ENCODE assay signal across 17 cellular contexts in genomic region chr2:109018452-109018851, GRCh38. TPM values are rescaled to one million over a fixed set of nuclear protein-coding genes. Genes with fewer than 3 reads are reported as not detected.
A peak's percentile ranks its signal among the peaks of the same experiment; 100 is the strongest.
DNase-seq lines count a peak whose midpoint lies in the region; ATAC-seq, FAIRE-seq and TF ChIP-seq lines count a peak whose summit lies in the region.
"Had no signal": no experiment of that assay in that cellular context is flagged by ENCODE, and none has a peak within 500 bp of the region (broad histone marks: within the 10 kb centered on the region; RNA-seq: fewer than 3 reads in every experiment).

No MANE protein-coding gene starts in this region.

- no peak for TF ChIP-seq RAD21 in HepG2 (CRISPR knock-in tag; IDR thresholded peaks at IDR 0.05)

- H3K36me3 ChIP-seq in HepG2 (replicated peaks in 1 of 2; ENCODE audit: control insufficient read depth in 1 of 2, insufficient read depth in 2 of 2, low read length in 2 of 2) (no peaks in the 10 kb centered on the region), neuronal stem cell (replicated peaks in 1 of 2; ENCODE audit: control insufficient read depth in 2 of 2, insufficient read depth in 2 of 2, low read length in 2 of 2) (no peaks in the 10 kb centered on the region)
- H3K36me3 ChIP-seq: BLaER1 had no signal

- H3K14ac ChIP-seq in neuronal stem cell (ENCODE audit: low read length), result peak overlapping the region; percentile 49

- H2BK15ac ChIP-seq in neuronal stem cell (ENCODE audit: low read length), result peak overlapping the region; percentile 46

- H3K27ac ChIP-seq in HepG2 (ENCODE audit: extremely low read length, insufficient read depth, low read length) (no peak overlapping the region), neuronal stem cell (replicated peaks; ENCODE audit: low read length) (no peak overlapping the region)
- H3K27ac ChIP-seq: BLaER1 had no signal

- no peak for TF ChIP-seq POLR2A in HepG2 (IDR thresholded peaks at IDR 0.05; ENCODE audit: insufficient read depth in 1 of 2, low read depth in 2 of 2, low read length in 2 of 2)

- TF ChIP-seq CTCF in HepG2 (CRISPR knock-in tag; IDR thresholded peaks at IDR 0.05), result no peak
- TF ChIP-seq CTCF in omental fat pad (IDR thresholded peaks at IDR 0.05), result no peak

- no peak for ATAC-seq in HepG2
- no peak for ATAC-seq in omental fat pad (ENCODE audit: low FRiP score)
- no peak for ATAC-seq in GM21447 (IDR thresholded peaks at IDR 0.05; ENCODE audit: unreplicated experiment)

- H2BK12ac ChIP-seq in neuronal stem cell (ENCODE audit: low read length), result no peak overlapping the region

- H3K23ac ChIP-seq in neuronal stem cell (ENCODE audit: low read depth, low read length, poor library complexity), result no peak overlapping the region

- H3K9ac ChIP-seq in HepG2 (ENCODE audit: insufficient read depth, low read depth, low read length) (no peak overlapping the region), neuronal stem cell (ENCODE audit: low read depth, low read length, poor library complexity) (no peak overlapping the region)
- H3K9ac ChIP-seq: BLaER1 had no signal

- no peaks in the 10 kb centered on the region for H3K9me3 ChIP-seq in HepG2 (ENCODE audit: low read length)
- peaks cover 0 to 1% of the 10 kb centered on the region in 2 donors for H3K9me3 ChIP-seq in neuronal stem cell (replicated peaks in 1 of 2; ENCODE audit: control insufficient read depth in 2 of 2, insufficient read depth in 1 of 2, low read depth in 1 of 2, low read length in 2 of 2)
- H3K9me3 ChIP-seq: BLaER1, Caco-2 had no signal

- BruUV-seq in HepG2 (replicated peaks; lab: Mats Ljungman, UMichigan), result no TSS peak

- H2AK5ac ChIP-seq in neuronal stem cell (ENCODE audit: low read depth, low read length), result peak overlapping the region; percentile 34

- peak overlapping the region; percentile 15 for H3K18ac ChIP-seq in neuronal stem cell (ENCODE audit: low read length)

- H4K8ac ChIP-seq in neuronal stem cell (ENCODE audit: low read depth, low read length), result no peak overlapping the region

- no peak for FAIRE-seq in HepG2 (lab: Jason Lieb, UNC)
- FAIRE-seq: GM12892, H54, HTR-8/SVneo had no signal

- peak overlapping the region; percentile 53 for H3K27ac Mint-ChIP-seq in activated naive CD4-positive, alpha-beta T cell treated with anti-CD3 and anti-CD28 coated beads, Interleukin-2, amount 50 U/mL, for 24 hours

- H4K91ac ChIP-seq in neuronal stem cell (ENCODE audit: low read depth, low read length, poor library complexity), result peak overlapping the region; percentile 38

- no peaks in the 10 kb centered on the region for H3K79me2 ChIP-seq in HepG2 (ENCODE audit: insufficient read depth, low read length)

- no peaks in the 10 kb centered on the region for H3K27me3 Mint-ChIP-seq in activated naive CD4-positive, alpha-beta T cell treated with anti-CD3 and anti-CD28 coated beads, Interleukin-2, amount 50 U/mL, for 24 hours

- peak overlapping the region; percentile 51 for H2BK120ac ChIP-seq in neuronal stem cell (ENCODE audit: low read depth, low read length)

- WGBS in HepG2 (ENCODE audit: low lambda C conversion rate), result 75% methylated on average over 5 of the region's 5 CpGs
- no CpG with 5 or more reads among the region's 5 CpGs for WGBS in neuronal stem cell (ENCODE audit: extremely low coverage in 2 of 2, insufficient read length in 2 of 2, insufficient replicate concordance in 1 of 2), 2 donors

- POLR2A ChIA-PET in HepG2 (lab: Yijun Ruan, JAX), result no interaction called here

- no peak overlapping the region for H3K4ac ChIP-seq in neuronal stem cell (ENCODE audit: low read length)

- peaks cover 25% of the 10 kb centered on the region for H3K4me1 Mint-ChIP-seq in activated naive CD4-positive, alpha-beta T cell treated with anti-CD3 and anti-CD28 coated beads, Interleukin-2, amount 50 U/mL, for 24 hours

- DNase-seq in activated naive CD4-positive, alpha-beta T cell (lab: John Stamatoyannopoulos, UW), result no peak
- DNase-seq in HepG2 (ENCODE audit: low spot score) (no peak), neuronal stem cell (ENCODE audit: low spot score) (no peak), omental fat pad (ENCODE audit: low spot score) (no peak), cortex of kidney (lab: John Stamatoyannopoulos, UW) (no peak)
- DNase-seq: 8988T; AML-193; CD8-positive, alpha-beta memory T cell; DND-41; GDM1 had no signal

- H2BK5ac ChIP-seq in neuronal stem cell (ENCODE audit: low read length), result no peak overlapping the region

- H3K4me3 Mint-ChIP-seq in activated naive CD4-positive, alpha-beta T cell treated with anti-CD3 and anti-CD28 coated beads, Interleukin-2, amount 50 U/mL, for 24 hours, result no peak overlapping the region
- H3K4me3 Mint-ChIP-seq: CD8-positive, alpha-beta memory T cell had no signal

- TF ChIP-seq EP300 in HepG2 (IDR thresholded peaks at IDR 0.05; ENCODE audit: low read depth in 2 of 2, low read length in 2 of 2) (no peak), HepG2 (CRISPR knock-in tag; IDR thresholded peaks at IDR 0.05; ENCODE audit: borderline replicate concordance) (no peak)

- H3K4me2 ChIP-seq in HepG2 (ENCODE audit: low read depth, low read length) (no peak overlapping the region), neuronal stem cell (ENCODE audit: insufficient read depth, low read length, poor library complexity, severe bottlenecking) (no peak overlapping the region)
- H3K4me2 ChIP-seq: BLaER1 had no signal

- H2AFZ ChIP-seq in HepG2 (ENCODE audit: low read length) (no peak overlapping the region), neuronal stem cell (ENCODE audit: low read length) (no peak overlapping the region)

- H3K4me1 ChIP-seq in HepG2 (ENCODE audit: insufficient read depth, low read length), result peaks cover 71% of the 10 kb centered on the region
- peaks cover 11 to 18% of the 10 kb centered on the region in 2 donors for H3K4me1 ChIP-seq in neuronal stem cell (ENCODE audit: control insufficient read depth in 2 of 2, insufficient read depth in 1 of 2, low read depth in 1 of 2, low read length in 2 of 2)
- H3K4me1 ChIP-seq: BLaER1 had no signal

- intact Hi-C loops in HepG2 (cut with micrococcal nuclease; ENCODE audit: unreplicated experiment), result no loop called here

- no peaks in the 10 kb centered on the region; a peak in 1 of 5 replicates for H3K27me3 ChIP-seq in HepG2 (ENCODE audit: control insufficient read depth in 1 of 2, insufficient read depth in 2 of 2, low read length in 2 of 2)
- H3K27me3 ChIP-seq in neuronal stem cell (ENCODE audit: control insufficient read depth in 3 of 3, insufficient read depth in 3 of 3, low read depth in 1 of 3, low read length in 3 of 3), result peaks cover 0 to 22% (median 11%) of the 10 kb centered on the region in 3 experiments
- H3K27me3 ChIP-seq: BLaER1 had no signal

- CTCF ChIA-PET in HepG2 (lab: Yijun Ruan, JAX; ENCODE audit: low intra/inter-chr PET ratio, low total read pairs), result no interaction called here

- H3K79me1 ChIP-seq in neuronal stem cell (ENCODE audit: low read depth, low read length), result no peaks in the 10 kb centered on the region

- H3K4me3 ChIP-seq in HepG2 (replicated peaks in 1 of 3; ENCODE audit: insufficient read depth in 1 of 3, low read depth in 2 of 3, low read length in 3 of 3) (no peak overlapping the region), neuronal stem cell (ENCODE audit: low read length in 2 of 2) (no peak overlapping the region)
- H3K4me3 ChIP-seq: BLaER1 had no signal

- H3K36me3 Mint-ChIP-seq in activated naive CD4-positive, alpha-beta T cell treated with anti-CD3 and anti-CD28 coated beads, Interleukin-2, amount 50 U/mL, for 24 hours, result no peaks in the 10 kb centered on the region
- H3K36me3 Mint-ChIP-seq: CD8-positive, alpha-beta memory T cell had no signal

- H4K20me1 ChIP-seq in HepG2 (ENCODE audit: insufficient read depth, low read length), result no peaks in the 10 kb centered on the region
- H4K20me1 ChIP-seq: BLaER1 had no signal

- no peaks in the 10 kb centered on the region for H3K9me3 Mint-ChIP-seq in activated naive CD4-positive, alpha-beta T cell treated with anti-CD3 and anti-CD28 coated beads, Interleukin-2, amount 50 U/mL, for 24 hours
- H3K9me3 Mint-ChIP-seq: CD8-positive, alpha-beta memory T cell had no signal

- in situ Hi-C loops in HepG2 (cut with HindIII; ENCODE audit: extremely low pct_ligation_motif_present, low pct_unique_long_range_greater_than_20kb), result no loop called here

TF ChIP-seq in HepG2, 621 proteins besides CTCF, POLR2A, EP300 and RAD21:
- no peak for TF ChIP-seq SOX13 (IDR thresholded peaks at IDR 0.05)
- no peak for TF ChIP-seq SOX13 (CRISPR knock-in tag; conservative IDR thresholded peaks at IDR 0.05 in 1 of 2, IDR thresholded peaks at IDR 0.05 in 1 of 2)
- TF ChIP-seq ZMYM3 (CRISPR knock-in tag; IDR thresholded peaks at IDR 0.05), result peak; percentile 52; the same call in 1 of the 2 replicates

RNA-seq across cellular contexts. Expression of gene EDAR, which starts 29.4 kb away (rescaled TPM):
- total RNA-seq in HepG2 (2016; rRNA removed; fragmentation: Illumina TruSeq; extraction: Trizol), result not detected in 2 replicates
- not detected in 2 replicates for total RNA-seq in HepG2 (2016; cell fraction: cytosol; rRNA removed; fragmentation: Illumina TruSeq; extraction: Trizol; ENCODE audit: low read depth)
- total RNA-seq in HepG2 (2016; cell fraction: insoluble cytoplasmic fraction; rRNA removed; fragmentation: Illumina TruSeq; extraction: Trizol), result not detected in 2 replicates
- not detected in 2 replicates for total RNA-seq in HepG2 (2016; cell fraction: membrane; rRNA removed; fragmentation: Illumina TruSeq; extraction: Trizol)
- total RNA-seq in HepG2 (2016; cell fraction: nucleus; rRNA removed; fragmentation: Illumina TruSeq; extraction: Trizol), result not detected in 2 replicates
- not detected in 2 replicates for polyA plus RNA-seq in HepG2 (2011; rRNA removed)
- polyA plus RNA-seq in HepG2 (2011; cell fraction: cytosol; rRNA removed), result not detected in 2 replicates
- not detected in 2 replicates for polyA plus RNA-seq in HepG2 (2011; cell fraction: nucleus; rRNA removed)
- polyA plus RNA-seq in HepG2 (2012), result not detected in 2 replicates
- polyA plus RNA-seq in HepG2 (2016; cell fraction: cytosol; fragmentation: Illumina TruSeq; extraction: Trizol; ENCODE audit: low read depth), result not detected in 2 replicates
- not detected in 2 replicates for polyA plus RNA-seq in HepG2 (2016; cell fraction: insoluble cytoplasmic fraction; fragmentation: Illumina TruSeq; extraction: Trizol; ENCODE audit: low read depth)
- polyA plus RNA-seq in HepG2 (2016; cell fraction: membrane; fragmentation: Illumina TruSeq; extraction: Trizol; ENCODE audit: low read depth), result not detected in 2 replicates
- polyA plus RNA-seq in HepG2 (2016; cell fraction: nucleus; fragmentation: Illumina TruSeq; extraction: Trizol; ENCODE audit: insufficient read depth, low read depth), result not detected in 2 replicates
- 0.16 TPM in 1 of 2 replicates, not detected in the other for polyA minus RNA-seq in HepG2 (2011; rRNA and poly(A)+ RNA removed; ENCODE audit: low replicate concordance)
- not detected in 2 replicates for polyA minus RNA-seq in HepG2 (2011; cell fraction: cytosol; rRNA and poly(A)+ RNA removed)
- not detected in 2 replicates for polyA minus RNA-seq in HepG2 (2011; cell fraction: nucleus; rRNA and poly(A)+ RNA removed)
- polyA plus RNA-seq in neuronal stem cell (2013, experiment 1 of 2), result not detected
- not detected for polyA plus RNA-seq in neuronal stem cell (2013, experiment 2 of 2)
- total RNA-seq in omental fat pad, result not detected
